In genomic region chr5:176446884-176447537, GRCh38 we compare ENCODE assay signal across 8 cellular contexts. TPM values are rescaled to one million over a fixed set of nuclear protein-coding genes. Genes with fewer than 3 reads are reported as not detected.
DNase-seq lines count a peak whose midpoint lies in the region; TF ChIP-seq lines count a peak whose summit lies in the region.

No MANE protein-coding gene starts in this region.

- H3K9me3 Mint-ChIP-seq in activated naive CD4-positive, alpha-beta T cell treated with anti-CD3 and anti-CD28 coated beads for 36 hours, result no peaks in the 10 kb centered on the region

- TF ChIP-seq EP300 in neural cell (conservative IDR thresholded peaks at IDR 0.05; ENCODE audit: poor library complexity, severe bottlenecking), result no peak

- H3K4me3 ChIP-seq in WI38 (ENCODE audit: low read depth, low read length) (peak overlapping the region; percentile 99), neural cell (ENCODE audit: low read length) (peak overlapping the region; percentile 91)

- peak overlapping the region; percentile 90 for H3K9ac ChIP-seq in neural cell (ENCODE audit: low read length)

- H3K4me3 Mint-ChIP-seq in activated naive CD4-positive, alpha-beta T cell treated with anti-CD3 and anti-CD28 coated beads for 36 hours, result peak overlapping the region; percentile 99

- H3K4me2 ChIP-seq in neural cell (ENCODE audit: low read length), result peak overlapping the region; percentile 80

- H3K4me1 Mint-ChIP-seq in activated naive CD4-positive, alpha-beta T cell treated with anti-CD3 and anti-CD28 coated beads for 36 hours (ENCODE audit: low read depth), result peaks cover 30% of the 10 kb centered on the region

- H3K27ac Mint-ChIP-seq in activated naive CD4-positive, alpha-beta T cell treated with anti-CD3 and anti-CD28 coated beads for 36 hours, result peak overlapping the region; percentile 97

- no peaks in the 10 kb centered on the region for H4K20me1 ChIP-seq in neural cell (ENCODE audit: insufficient read depth)

- peak overlapping the region; percentile 87 for H2AFZ ChIP-seq in neural cell (ENCODE audit: low read depth, low read length)

- CTCF ChIA-PET in activated naive CD4-positive, alpha-beta T cell treated with anti-CD3 and anti-CD28 coated beads for 36 hours (lab: Charles Lee), result interaction anchor here (0.6 to 3.8 kb wide), 5 partner anchors 8 to 97 kb away, joined by 6 to 17 read pairs (median 9); partner anchors contain the start of gene CLTB

- no peaks in the 10 kb centered on the region for H3K9me3 ChIP-seq in neural cell (ENCODE audit: low read length)

- no peak for DNase-seq in activated naive CD4-positive, alpha-beta T cell treated with anti-CD3 and anti-CD28 coated beads for 36 hours
- DNase-seq in activated naive CD4-positive, alpha-beta T cell (lab: John Stamatoyannopoulos, UW), result no peak
- DNase-seq in epithelial cell of prostate (ENCODE audit: low read depth, low spot score) (no peak), NCI-H510A treated with DMSO at 0.1 percent for 48 hours (lab: John Stamatoyannopoulos, UW) (no peak), DMS153 (lab: John Stamatoyannopoulos, UW) (no peak), activated gamma-delta T cell (lab: John Stamatoyannopoulos, UW) (no peak)

- TF ChIP-seq CTCF in WI38 (IDR thresholded peaks at IDR 0.05; ENCODE audit: low read depth, low read length), result no peak
- no peak for TF ChIP-seq CTCF in neural cell (IDR thresholded peaks at IDR 0.05; ENCODE audit: poor library complexity, severe bottlenecking)

- peaks cover 30% of the 10 kb centered on the region for H3K79me2 ChIP-seq in neural cell (replicated peaks; ENCODE audit: insufficient read depth, low read length)

- no peak for TF ChIP-seq RAD21 in neural cell (conservative IDR thresholded peaks at IDR 0.05)

- no peaks in the 10 kb centered on the region for H3K27me3 ChIP-seq in neural cell (ENCODE audit: insufficient read depth, low read depth, low read length)

- H3F3A ChIP-seq in neural cell (ENCODE audit: insufficient read depth, low read length, poor library complexity, severe bottlenecking), result peaks cover 4% of the 10 kb centered on the region

- no peaks in the 10 kb centered on the region for H3K9me2 ChIP-seq in neural cell (ENCODE audit: insufficient read depth, low read length)

- H3K36me3 ChIP-seq in neural cell (ENCODE audit: insufficient read depth, low read length), result no peaks in the 10 kb centered on the region

- intact Hi-C loops in activated naive CD4-positive, alpha-beta T cell treated with anti-CD3 and anti-CD28 coated beads for 36 hours (cut with micrococcal nuclease), result no loop called here

- peak overlapping the region; percentile 95 for H3K27ac ChIP-seq in epithelial cell of prostate
- H3K27ac ChIP-seq in neural cell (ENCODE audit: low read length), result peak overlapping the region; percentile 90

- H3K36me3 Mint-ChIP-seq in activated naive CD4-positive, alpha-beta T cell treated with anti-CD3 and anti-CD28 coated beads for 36 hours (ENCODE audit: low read depth), result peaks cover 7% of the 10 kb centered on the region

- H3K27me3 Mint-ChIP-seq in activated naive CD4-positive, alpha-beta T cell treated with anti-CD3 and anti-CD28 coated beads for 36 hours (ENCODE audit: low read depth), result no peaks in the 10 kb centered on the region

TF ChIP-seq in neural cell, 6 proteins besides CTCF, POLR2A, EP300 and RAD21:
- peak; percentile 45 for TF ChIP-seq MXI1 (conservative IDR thresholded peaks at IDR 0.05; ENCODE audit: poor library complexity, severe bottlenecking)
- no peak for TF ChIP-seq SMC3 (conservative IDR thresholded peaks at IDR 0.05; ENCODE audit: poor library complexity)

RNA-seq across cellular contexts. Expression of gene FAF2, which starts 1.2 kb away (rescaled TPM):
- total RNA-seq in activated naive CD4-positive, alpha-beta T cell treated with anti-CD3 and anti-CD28 coated beads for 36 hours, result 10 to 100 TPM; 30.0 to 32.8 TPM
- polyA plus RNA-seq in neural cell, result 30.8 and 33.6 TPM in 2 replicates
- 51.9 and 54.0 TPM in 2 replicates for polyA minus RNA-seq in neural cell

RNA-seq across cellular contexts. Expression of gene CLTB, which starts 30.7 kb away (rescaled TPM):
- 10 to 100 TPM; 51.1 to 53.9 TPM for total RNA-seq in activated naive CD4-positive, alpha-beta T cell treated with anti-CD3 and anti-CD28 coated beads for 36 hours
- polyA plus RNA-seq in neural cell, result 239 and 245 TPM in 2 replicates
- 116 and 124 TPM in 2 replicates for polyA minus RNA-seq in neural cell

RNA-seq across cellular contexts. Expression of gene HIGD2A, which starts 58.5 kb away (rescaled TPM):
- 100 to 1,000 TPM; 154 to 155 TPM for total RNA-seq in activated naive CD4-positive, alpha-beta T cell treated with anti-CD3 and anti-CD28 coated beads for 36 hours
- polyA plus RNA-seq in neural cell, result 61.8 and 81.3 TPM in 2 replicates
- 36.0 and 41.3 TPM in 2 replicates for polyA minus RNA-seq in neural cell

RNA-seq across cellular contexts. Expression of gene NOP16, which starts 58.6 kb away (rescaled TPM):
- total RNA-seq in activated naive CD4-positive, alpha-beta T cell treated with anti-CD3 and anti-CD28 coated beads for 36 hours, result 10 to 100 TPM; 42.1 to 43.1 TPM
- 23.9 and 29.9 TPM in 2 replicates for polyA plus RNA-seq in neural cell
- 12.5 and 12.7 TPM in 2 replicates for polyA minus RNA-seq in neural cell
